1 cellular context compared by ENCODE assay signal in genomic region chr3:89038864-89039263, GRCh38.
TF ChIP-seq lines count a peak whose summit lies in the region.

No MANE protein-coding gene starts in this region.

TF ChIP-seq in H1, 55 proteins besides CTCF, POLR2A, EP300 and RAD21:
- no peak for TF ChIP-seq CHD7 (IDR thresholded peaks at IDR 0.05; ENCODE audit: insufficient replicate concordance, low read length)
- peak; percentile 34; the same call in 1 of the 2 replicates for TF ChIP-seq CEBPB (IDR thresholded peaks at IDR 0.05; ENCODE audit: low read depth, low read length)
- TF ChIP-seq SIX5 (IDR thresholded peaks at IDR 0.05; ENCODE audit: low read depth, low read length), result no peak
